In genomic region chr11:46617451-46618314, GRCh38 we compare ENCODE assay signal across 8 cellular contexts. TPM values are rescaled to one million over a fixed set of nuclear protein-coding genes. Genes with fewer than 3 reads are reported as not detected.
DNase-seq lines count a peak whose midpoint lies in the region; ATAC-seq and TF ChIP-seq lines count a peak whose summit lies in the region.

TSS of gene ATG13 (plus strand) at chr11:46617553. CDS start at chr11:46644292, 26,739 bp downstream.

- ATAC-seq in GM19023 (IDR thresholded peaks at IDR 0.05; ENCODE audit: unreplicated experiment) (peak; percentile 62), HG03196 (IDR thresholded peaks at IDR 0.05; ENCODE audit: unreplicated experiment) (peak; percentile 53)

- peak in 1 of 3 donors; percentile 62 for TF ChIP-seq CTCF in lower leg skin (IDR thresholded peaks at IDR 0.05)

- WGBS in lower leg skin, 2 donors = 0 to 1% methylated on average over 45 to 48 of the region's 52 CpGs

- no peak for TF ChIP-seq POLR2A in lower leg skin (IDR thresholded peaks at IDR 0.05)

- DNase-seq in Ammon's horn (ENCODE audit: low spot score) (peak; percentile 67), NCI-H460 (ENCODE audit: extremely low read depth, low read depth) (peak; percentile 53), dermis microvascular lymphatic vessel endothelial cell (ENCODE audit: low read depth in 2 of 2) (peak; percentile 61 to 86), lower leg skin (ENCODE audit: low spot score in 2 of 2) (peak; percentile 75 to 95)
- peak; percentile 79 to 80 for DNase-seq in activated CD4-positive, alpha-beta T cell treated with anti-CD3 and anti-CD28 coated beads, Interleukin-2, amount 50 U/mL, for 4 hours
- DNase-seq in stimulated activated CD4-positive, alpha-beta T cell treated with anti-CD3 and anti-CD28 coated beads, Interleukin-4, amount 100 ng/mL, for 4 hours = peak; percentile 74 to 78

- intact Hi-C loops in lower leg skin (cut with DNase I; ENCODE audit: low total_unique reads) = loop anchor here (10.0 kb wide), 1 partner anchor 53 kb away; no protein-coding TSS in a partner anchor

- peak within 1 kb of the TSS; percentile 100 for H3K4me3 ChIP-seq in lower leg skin (ENCODE audit: low read depth, poor library complexity, severe bottlenecking)

RNA-seq across cellular contexts. Expression of gene ATG13, which starts in this region (rescaled TPM):
- 44.4 and 44.7 TPM in 2 replicates for total RNA-seq in NCI-H460 (2014; rRNA removed; shearing (Covaris generic))
- polyA plus RNA-seq in NCI-H460 (2014; cell fraction: nucleus; rRNA removed) = 10.1 and 15.0 TPM in 2 replicates
- 46.3 and 61.1 TPM in 2 replicates for total RNA-seq in dermis microvascular lymphatic vessel endothelial cell
- 100 to 1,000 TPM in 2 of 4 donors, 10 to 100 TPM in 2; 42.0 to 151 (median 98.0) TPM for total RNA-seq in lower leg skin

Comparison
In these comparisons a context has a peak if more than half of its experiments do, and no peak if none do; other contexts are left out.
1. Peak in every context shown above with its lines: DNase-seq, ATAC-seq and H3K4me3 ChIP-seq.